ENCODE assay signal across 12 cellular contexts in the genomic region with DNA sequence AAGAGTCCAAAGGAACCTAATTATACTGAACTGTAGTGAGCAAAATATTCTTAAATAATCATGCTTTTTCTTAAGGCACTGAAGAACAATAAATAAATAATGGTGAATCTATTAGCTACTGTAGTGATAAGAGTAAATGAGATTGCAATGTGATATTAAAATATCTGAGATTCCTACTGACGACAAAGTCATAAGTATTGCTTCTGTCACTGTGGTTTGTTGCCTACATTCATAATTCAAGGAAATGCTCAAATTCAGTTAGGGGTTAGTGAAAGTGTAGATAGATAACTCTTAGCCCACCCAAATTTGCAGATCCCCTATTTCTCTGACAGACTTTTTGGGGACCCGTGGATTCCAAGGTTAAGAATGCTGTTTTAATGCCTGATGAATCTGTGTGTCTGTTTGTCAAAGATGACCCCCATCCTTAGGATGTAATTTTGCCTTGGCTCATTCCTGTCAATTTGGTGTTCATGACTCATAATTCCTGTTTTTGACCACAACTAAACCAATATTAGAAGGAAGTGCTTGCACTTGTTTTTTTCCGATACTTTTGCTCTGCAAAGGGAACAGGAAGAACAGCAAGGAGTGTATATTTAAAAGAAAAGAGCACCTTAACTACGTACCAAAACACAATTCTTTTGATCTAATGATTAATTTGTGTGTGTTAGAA.
DNase-seq lines count a peak whose midpoint lies in the region; ATAC-seq, FAIRE-seq and TF ChIP-seq lines count a peak whose summit lies in the region.
"Had no signal": no experiment of that assay in that cellular context is flagged by ENCODE, and none has a peak within 500 bp of the region (broad histone marks: within the 10 kb centered on the region; RNA-seq: fewer than 3 reads in every experiment).

No MANE protein-coding gene starts in this region.

- TF ChIP-seq EP300 in transverse colon (IDR thresholded peaks at IDR 0.05; ENCODE audit: low read depth) = no peak

- H3F3A ChIP-seq in MM.1S (ENCODE audit: insufficient read depth, low read length) = no peaks in the 10 kb centered on the region

- no peak overlapping the region for H3K4me2 ChIP-seq in MM.1S (ENCODE audit: low read depth, low read length)

- ATAC-seq in WTC11 (no peak), right lobe of liver (no peak)

- peak; percentile 14 for DNase-seq in SKM-1 treated with dmso at 0.1 percent for 144 hours (lab: John Stamatoyannopoulos, UW; ENCODE audit: unreplicated experiment)
- no peak for DNase-seq in SKM-1 (lab: John Stamatoyannopoulos, UW; ENCODE audit: unreplicated experiment)
- no peak for DNase-seq in WTC11 (ENCODE audit: low spot score)
- no peak for DNase-seq in right lobe of liver
- no peak for DNase-seq in transverse colon
- no peak for DNase-seq in dorsolateral prefrontal cortex
- DNase-seq in MM.1S = no peak
- DNase-seq in H54 (ENCODE audit: insufficient read length, low spot score) = no peak
- DNase-seq: activated CD4-positive, alpha-beta T cell treated with anti-CD3 and anti-CD28 coated beads, Interleukin-2, amount 10 ng/mL, durations not matched to agents 24 days and 14 days; activated naive CD4-positive, alpha-beta T cell treated with anti-CD3 and anti-CD28 coated beads, Interleukin-2, amount 10 ng/mL, durations not matched to agents 7 days and 5 days; effector CD8-positive, alpha-beta T cell; NCI-H187 treated with DMSO at 0.1 percent for 48 hours had no signal

- POLR2A ChIA-PET in WTC11 (lab: Charles Lee) = interaction anchor here (2.2 kb wide), 1 partner anchor 85 kb away, joined by 18 read pairs; no protein-coding TSS in a partner anchor

- no peak for TF ChIP-seq POLR2A in right lobe of liver (IDR thresholded peaks at IDR 0.05)
- TF ChIP-seq POLR2A in transverse colon (IDR thresholded peaks at IDR 0.05) = no peak
- TF ChIP-seq POLR2A in H54 (IDR thresholded peaks at IDR 0.05; ENCODE audit: low read depth, low read length) = no peak

- peak overlapping the region; percentile 90 to 92 (median 92) for H3K27ac ChIP-seq in right lobe of liver
- H3K27ac ChIP-seq in transverse colon = peak overlapping the region; percentile 84 to 86 (median 86)
- peak overlapping the region in 1 of 59 donors; percentile 66 for H3K27ac ChIP-seq in dorsolateral prefrontal cortex
- H3K27ac ChIP-seq in MM.1S (ENCODE audit: low read length) = no peak overlapping the region

- H3K9me2 ChIP-seq in MM.1S (replicated peaks; ENCODE audit: insufficient read depth, low read length) = no peaks in the 10 kb centered on the region

- H3K9me3 ChIP-seq in right lobe of liver (no peaks in the 10 kb centered on the region), transverse colon (no peaks in the 10 kb centered on the region), MM.1S (replicated peaks; ENCODE audit: insufficient read depth, low read length) (no peaks in the 10 kb centered on the region)

- H3K9ac ChIP-seq in MM.1S (ENCODE audit: low read length) = no peak overlapping the region

- FAIRE-seq in H54 (lab: Jason Lieb, UNC) = no peak

- H3K4me1 Mint-ChIP-seq in WTC11 = peaks cover 87% of the 10 kb centered on the region
- H3K4me1 Mint-ChIP-seq: activated CD4-positive, alpha-beta T cell treated with anti-CD3 and anti-CD28 coated beads, Interleukin-2, amount 10 ng/mL, durations not matched to agents 24 days and 14 days; activated naive CD4-positive, alpha-beta T cell treated with anti-CD3 and anti-CD28 coated beads, Interleukin-2, amount 10 ng/mL, durations not matched to agents 7 days and 5 days had no signal

- H3K27ac Mint-ChIP-seq in WTC11 = peak overlapping the region; percentile 99
- H3K27ac Mint-ChIP-seq: activated CD4-positive, alpha-beta T cell treated with anti-CD3 and anti-CD28 coated beads, Interleukin-2, amount 10 ng/mL, durations not matched to agents 24 days and 14 days; activated naive CD4-positive, alpha-beta T cell treated with anti-CD3 and anti-CD28 coated beads, Interleukin-2, amount 10 ng/mL, durations not matched to agents 7 days and 5 days had no signal

- H3K4me1 ChIP-seq in right lobe of liver (peaks cover 0 to 77% (median 24%) of the 10 kb centered on the region in 4 donors), transverse colon (peaks cover 34 to 86% (median 54%) of the 10 kb centered on the region in 4 donors), MM.1S (ENCODE audit: low read length) (no peaks in the 10 kb centered on the region)

- no peaks in the 10 kb centered on the region for H3K27me3 ChIP-seq in right lobe of liver
- no peaks in the 10 kb centered on the region for H3K27me3 ChIP-seq in transverse colon
- no peaks in the 10 kb centered on the region for H3K27me3 ChIP-seq in dorsolateral prefrontal cortex
- H3K27me3 ChIP-seq in MM.1S (replicated peaks; ENCODE audit: insufficient read depth, low read length) = no peaks in the 10 kb centered on the region

- H3K27me3 Mint-ChIP-seq in WTC11 (ENCODE audit: low read depth) = peaks cover 14% of the 10 kb centered on the region
- H3K27me3 Mint-ChIP-seq: activated CD4-positive, alpha-beta T cell treated with anti-CD3 and anti-CD28 coated beads, Interleukin-2, amount 10 ng/mL, durations not matched to agents 24 days and 14 days; activated naive CD4-positive, alpha-beta T cell treated with anti-CD3 and anti-CD28 coated beads, Interleukin-2, amount 10 ng/mL, durations not matched to agents 7 days and 5 days had no signal

- no peak overlapping the region for H2AFZ ChIP-seq in MM.1S (ENCODE audit: low read length)

- no peak overlapping the region; the same call in 1 of the 2 replicates for H3K4me3 Mint-ChIP-seq in WTC11
- H3K4me3 Mint-ChIP-seq: activated CD4-positive, alpha-beta T cell treated with anti-CD3 and anti-CD28 coated beads, Interleukin-2, amount 10 ng/mL, durations not matched to agents 24 days and 14 days; activated naive CD4-positive, alpha-beta T cell treated with anti-CD3 and anti-CD28 coated beads, Interleukin-2, amount 10 ng/mL, durations not matched to agents 7 days and 5 days had no signal

- 43% methylated on average over 4 of the region's 4 CpGs for WGBS in right lobe of liver (ENCODE audit: insufficient coverage, low coverage, low lambda C conversion rate, missing lambda C conversion rate)
- WGBS in transverse colon (ENCODE audit: low coverage in 1 of 2), 2 donors = 63 to 70% methylated on average over 4 of the region's 4 CpGs

- in situ Hi-C loops in transverse colon (cut with MboI; ENCODE audit: low pct_ligation_motif_present in 1 of 4, low pct_unique_long_range_greater_than_20kb in 1 of 4, low sequenced_read_pairs in 3 of 4) = no loop called here

- no peaks in the 10 kb centered on the region for H4K20me1 ChIP-seq in MM.1S (ENCODE audit: insufficient read depth, low read length)

- no peak overlapping the region for H3K4me3 ChIP-seq in right lobe of liver
- no peak overlapping the region for H3K4me3 ChIP-seq in transverse colon
- no peak overlapping the region for H3K4me3 ChIP-seq in dorsolateral prefrontal cortex
- H3K4me3 ChIP-seq in MM.1S (ENCODE audit: low read length) = no peak overlapping the region

- H3K79me2 ChIP-seq in MM.1S (ENCODE audit: low read length) = no peaks in the 10 kb centered on the region

- CTCF ChIA-PET in WTC11 (lab: Charles Lee) = no interaction called here

- TF ChIP-seq CTCF in WTC11 (IDR thresholded peaks at IDR 0.05) = no peak
- no peak for TF ChIP-seq CTCF in right lobe of liver (IDR thresholded peaks at IDR 0.05)
- TF ChIP-seq CTCF in transverse colon (IDR thresholded peaks at IDR 0.05) = no peak
- TF ChIP-seq CTCF in dorsolateral prefrontal cortex (IDR thresholded peaks at IDR 0.05 in 54 of 56, conservative IDR thresholded peaks at IDR 0.05 in 2 of 56; ENCODE audit: low read depth in 1 of 56, partially characterized antibody in 56 of 56) = no peak
- no peak for TF ChIP-seq CTCF in MM.1S (IDR thresholded peaks at IDR 0.05; ENCODE audit: low read length)

- H3K36me3 ChIP-seq in right lobe of liver (no peaks in the 10 kb centered on the region), transverse colon (no peaks in the 10 kb centered on the region), MM.1S (replicated peaks; ENCODE audit: insufficient read depth, low read length) (no peaks in the 10 kb centered on the region)

- no peaks in the 10 kb centered on the region for H3K36me3 Mint-ChIP-seq in WTC11
- H3K36me3 Mint-ChIP-seq: activated naive CD4-positive, alpha-beta T cell treated with anti-CD3 and anti-CD28 coated beads, Interleukin-2, amount 10 ng/mL, durations not matched to agents 7 days and 5 days had no signal

- H3K9me3 Mint-ChIP-seq in WTC11 = no peaks in the 10 kb centered on the region
- H3K9me3 Mint-ChIP-seq: activated naive CD4-positive, alpha-beta T cell treated with anti-CD3 and anti-CD28 coated beads, Interleukin-2, amount 10 ng/mL, durations not matched to agents 7 days and 5 days had no signal

- intact Hi-C loops in right lobe of liver (cut with DNase I) = no loop called here
- intact Hi-C loops in transverse colon (cut with DNase I; ENCODE audit: low total_unique reads) = no loop called here
- intact Hi-C loops in dorsolateral prefrontal cortex (cut with DNase I) = loop anchor here in 1 of 2 donors (10.0 kb wide), 1 partner anchor 83 kb away; a partner anchor contains a TSS

TF ChIP-seq in WTC11, 78 proteins besides CTCF, POLR2A, EP300 and RAD21 (continues in another document):
- TF ChIP-seq, protein P1, sequence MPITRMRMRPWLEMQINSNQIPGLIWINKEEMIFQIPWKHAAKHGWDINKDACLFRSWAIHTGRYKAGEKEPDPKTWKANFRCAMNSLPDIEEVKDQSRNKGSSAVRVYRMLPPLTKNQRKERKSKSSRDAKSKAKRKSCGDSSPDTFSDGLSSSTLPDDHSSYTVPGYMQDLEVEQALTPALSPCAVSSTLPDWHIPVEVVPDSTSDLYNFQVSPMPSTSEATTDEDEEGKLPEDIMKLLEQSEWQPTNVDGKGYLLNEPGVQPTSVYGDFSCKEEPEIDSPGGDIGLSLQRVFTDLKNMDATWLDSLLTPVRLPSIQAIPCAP (CRISPR knock-in tag; IDR thresholded peaks at IDR 0.05) = no peak
